ENCODE assay signal across 19 cellular contexts in genomic region chr1:64173300-64173940, GRCh38. TPM values are rescaled to one million over a fixed set of nuclear protein-coding genes. Genes with fewer than 3 reads are reported as not detected.
A peak's percentile ranks its signal among the peaks of the same experiment; 100 is the strongest.
DNase-seq lines count a peak whose midpoint lies in the region; ATAC-seq and TF ChIP-seq lines count a peak whose summit lies in the region.
"Had no signal": no experiment of that assay in that cellular context is flagged by ENCODE, and none has a peak within 500 bp of the region (broad histone marks: within the 10 kb centered on the region; RNA-seq: fewer than 3 reads in every experiment).

No MANE protein-coding gene starts in this region.

- H3K9me3 ChIP-seq in right cardiac atrium (ENCODE audit: control insufficient read depth, low read length) (no peaks in the 10 kb centered on the region), mesenchymal stem cell (ENCODE audit: control insufficient read depth, low read length) (no peaks in the 10 kb centered on the region), aorta (ENCODE audit: control insufficient read depth, low read length) (no peaks in the 10 kb centered on the region)
- H3K9me3 ChIP-seq: gastrocnemius medialis, HAP-1 had no signal

- 57% methylated on average over 6 of the region's 6 CpGs for WGBS in right cardiac atrium
- WGBS in mesenchymal stem cell: 76% methylated on average over 6 of the region's 6 CpGs
- WGBS in aorta, 2 donors: 10 to 16% methylated on average over 6 of the region's 6 CpGs

- no peaks in the 10 kb centered on the region for H3K79me1 ChIP-seq in mesenchymal stem cell (replicated peaks; ENCODE audit: low read length, poor library complexity, severe bottlenecking)

- DNase-seq in left ventricle myocardium superior: no peak
- DNase-seq in right cardiac atrium: no peak
- peak; percentile 20 for DNase-seq in mesenchymal stem cell
- no peak for DNase-seq in aorta
- no peak for DNase-seq in NCI-H2029 treated with DMSO at 0.1 percent for 48 hours (lab: John Stamatoyannopoulos, UW)
- DNase-seq: ACHN; activated CD8-positive, alpha-beta memory T cell treated with anti-CD3 and anti-CD28 coated beads for 24 hours; amniotic stem cell; naive B cell; NCI-H2107; NCI-H774; T-helper 1 cell; WERI-Rb-1 had no signal

- intact Hi-C loops in left ventricle myocardium superior (cut with micrococcal nuclease) (no loop called here), right cardiac atrium (cut with DNase I) (no loop called here), aorta (cut with DNase I) (no loop called here)

- no peak overlapping the region for H3K4me2 ChIP-seq in mesenchymal stem cell (ENCODE audit: low read length, poor library complexity, severe bottlenecking)

- no peak overlapping the region for H3K27ac ChIP-seq in right cardiac atrium (ENCODE audit: low read length)
- no peak overlapping the region for H3K27ac ChIP-seq in mesenchymal stem cell (ENCODE audit: low read length, poor library complexity, severe bottlenecking)
- peak overlapping the region; percentile 86 to 90 for H3K27ac ChIP-seq in aorta (ENCODE audit: low read depth in 1 of 2, low read length in 2 of 2)
- H3K27ac ChIP-seq: gastrocnemius medialis, WERI-Rb-1 had no signal

- no peak overlapping the region for H3K14ac ChIP-seq in mesenchymal stem cell (ENCODE audit: low read length in 2 of 2)

- peak overlapping the region in 1 of 2 experiments; percentile 30 for H3K4ac ChIP-seq in mesenchymal stem cell (ENCODE audit: low read depth in 1 of 2, low read length in 2 of 2)

- H2BK15ac ChIP-seq in mesenchymal stem cell (ENCODE audit: low read depth, poor library complexity, severe bottlenecking): no peak overlapping the region

- H3K4me3 ChIP-seq in right cardiac atrium (ENCODE audit: low read length): no peak overlapping the region
- peak overlapping the region in 1 of 2 experiments; percentile 13 for H3K4me3 ChIP-seq in mesenchymal stem cell (ENCODE audit: insufficient read depth in 1 of 2, low read depth in 1 of 2, low read length in 2 of 2)
- H3K4me3 ChIP-seq in aorta (ENCODE audit: low read length in 2 of 2): no peak overlapping the region
- H3K4me3 ChIP-seq: gastrocnemius medialis, HAP-1 had no signal

- H2BK120ac ChIP-seq in mesenchymal stem cell (ENCODE audit: low read depth, low read length): no peak overlapping the region

- no peak overlapping the region for H2AFZ ChIP-seq in mesenchymal stem cell (ENCODE audit: low read depth, low read length)

- ATAC-seq in left ventricle myocardium superior: peak; percentile 36
- ATAC-seq in right cardiac atrium: no peak
- peak; percentile 19 for ATAC-seq in SK-N-SH treated with all-trans-retinoic acid at 6 μM for 48 hours
- no peak for ATAC-seq in aorta (ENCODE audit: low FRiP score)
- no peak for ATAC-seq in HG02885 (IDR thresholded peaks at IDR 0.05; ENCODE audit: poor library complexity, unreplicated experiment)
- no peak for ATAC-seq in GM18909 (IDR thresholded peaks at IDR 0.05; ENCODE audit: poor library complexity, unreplicated experiment)

- no peak overlapping the region for H2AK5ac ChIP-seq in mesenchymal stem cell (ENCODE audit: low read length, severe bottlenecking)

- H2BK5ac ChIP-seq in mesenchymal stem cell (ENCODE audit: low read depth, low read length, poor library complexity, severe bottlenecking): no peak overlapping the region

- no peak overlapping the region for H4K91ac ChIP-seq in mesenchymal stem cell (ENCODE audit: low read length)

- H3K4me1 ChIP-seq in right cardiac atrium (ENCODE audit: control insufficient read depth, insufficient read depth, low read length) (peaks cover 2% of the 10 kb centered on the region), mesenchymal stem cell (ENCODE audit: control insufficient read depth, insufficient read depth, low read depth, low read length) (peaks cover 2% of the 10 kb centered on the region), aorta (ENCODE audit: control insufficient read depth in 1 of 2, insufficient read depth in 2 of 2, low read length in 2 of 2) (peaks cover 8 to 19% of the 10 kb centered on the region in 2 donors)

- peak overlapping the region in 1 of 2 experiments; percentile 75 for H2BK12ac ChIP-seq in mesenchymal stem cell (ENCODE audit: low read length in 2 of 2)

- peak overlapping the region; percentile 61 for H3K9ac ChIP-seq in mesenchymal stem cell (ENCODE audit: low read length)

- no peak overlapping the region for H4K8ac ChIP-seq in mesenchymal stem cell (ENCODE audit: low read length)

- H3K18ac ChIP-seq in mesenchymal stem cell (ENCODE audit: low read depth in 1 of 2, low read length in 2 of 2): peak overlapping the region in 1 of 2 experiments; percentile 76

- H3K23ac ChIP-seq in mesenchymal stem cell (ENCODE audit: low read length in 2 of 2): no peak overlapping the region

- no peaks in the 10 kb centered on the region for H3K27me3 ChIP-seq in right cardiac atrium (ENCODE audit: control insufficient read depth, insufficient read depth)
- H3K27me3 ChIP-seq in mesenchymal stem cell (ENCODE audit: control insufficient read depth in 1 of 2, insufficient read depth in 1 of 2, low read length in 2 of 2): no peaks in the 10 kb centered on the region
- no peaks in the 10 kb centered on the region for H3K27me3 ChIP-seq in aorta (ENCODE audit: control insufficient read depth in 1 of 2, insufficient read depth in 2 of 2, low read length in 1 of 2)
- H3K27me3 ChIP-seq: gastrocnemius medialis had no signal

- H3K36me3 ChIP-seq in mesenchymal stem cell (ENCODE audit: control insufficient read depth in 1 of 2, insufficient read depth in 2 of 2, low read depth in 1 of 2, low read length in 2 of 2) (peaks cover 8 to 12% of the 10 kb centered on the region in 2 experiments), aorta (ENCODE audit: control insufficient read depth in 1 of 2, insufficient read depth in 2 of 2, low read length in 1 of 2) (peaks cover 3 to 6% of the 10 kb centered on the region in 2 donors)
- H3K36me3 ChIP-seq: gastrocnemius medialis, HAP-1, WERI-Rb-1 had no signal

TF ChIP-seq in SK-N-SH treated with all-trans-retinoic acid at 6 μM for 48 hours, 23 proteins besides CTCF, POLR2A, EP300 and RAD21:
- TF ChIP-seq CSDC2 (CRISPR knock-in tag; IDR thresholded peaks at IDR 0.05): peak; percentile 80; the same call in 1 of the 2 replicates
- TF ChIP-seq SNAI2 (CRISPR knock-in tag; IDR thresholded peaks at IDR 0.05): 0 out of 2 replicates have a peak, but pooled peaks have one; percentile 62
- TF ChIP-seq, protein P1, sequence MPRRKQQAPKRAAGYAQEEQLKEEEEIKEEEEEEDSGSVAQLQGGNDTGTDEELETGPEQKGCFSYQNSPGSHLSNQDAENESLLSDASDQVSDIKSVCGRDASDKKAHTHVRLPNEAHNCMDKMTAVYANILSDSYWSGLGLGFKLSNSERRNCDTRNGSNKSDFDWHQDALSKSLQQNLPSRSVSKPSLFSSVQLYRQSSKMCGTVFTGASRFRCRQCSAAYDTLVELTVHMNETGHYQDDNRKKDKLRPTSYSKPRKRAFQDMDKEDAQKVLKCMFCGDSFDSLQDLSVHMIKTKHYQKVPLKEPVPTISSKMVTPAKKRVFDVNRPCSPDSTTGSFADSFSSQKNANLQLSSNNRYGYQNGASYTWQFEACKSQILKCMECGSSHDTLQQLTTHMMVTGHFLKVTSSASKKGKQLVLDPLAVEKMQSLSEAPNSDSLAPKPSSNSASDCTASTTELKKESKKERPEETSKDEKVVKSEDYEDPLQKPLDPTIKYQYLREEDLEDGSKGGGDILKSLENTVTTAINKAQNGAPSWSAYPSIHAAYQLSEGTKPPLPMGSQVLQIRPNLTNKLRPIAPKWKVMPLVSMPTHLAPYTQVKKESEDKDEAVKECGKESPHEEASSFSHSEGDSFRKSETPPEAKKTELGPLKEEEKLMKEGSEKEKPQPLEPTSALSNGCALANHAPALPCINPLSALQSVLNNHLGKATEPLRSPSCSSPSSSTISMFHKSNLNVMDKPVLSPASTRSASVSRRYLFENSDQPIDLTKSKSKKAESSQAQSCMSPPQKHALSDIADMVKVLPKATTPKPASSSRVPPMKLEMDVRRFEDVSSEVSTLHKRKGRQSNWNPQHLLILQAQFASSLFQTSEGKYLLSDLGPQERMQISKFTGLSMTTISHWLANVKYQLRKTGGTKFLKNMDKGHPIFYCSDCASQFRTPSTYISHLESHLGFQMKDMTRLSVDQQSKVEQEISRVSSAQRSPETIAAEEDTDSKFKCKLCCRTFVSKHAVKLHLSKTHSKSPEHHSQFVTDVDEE (CRISPR knock-in tag; IDR thresholded peaks at IDR 0.05): no peak

RNA-seq across cellular contexts. Expression of gene UBE2U, which starts 30.0 kb away (rescaled TPM):
- total RNA-seq in left ventricle myocardium superior (1.2 TPM), right cardiac atrium (not detected), aorta (not detected)
- polyA plus RNA-seq in right cardiac atrium (not detected), aorta (not detected)
- not detected for polyA plus RNA-seq in mesenchymal stem cell (2013, experiment 1 of 2)
- polyA plus RNA-seq in mesenchymal stem cell (2013, experiment 2 of 2): not detected
- total RNA-seq: gastrocnemius medialis, lower leg skin had no signal

Comparison
In these comparisons a context has a peak if more than half of its experiments do, and no peak if none do; other contexts are left out.
1. ATAC-seq: peak in left ventricle myocardium superior (single experiment) and SK-N-SH treated with all-trans-retinoic acid at 6 μM for 48 hours (single experiment); none in right cardiac atrium (0 of 2), aorta (single experiment), HG02885 (single experiment) and GM18909 (single experiment).
2. H3K27ac ChIP-seq: peak in aorta (2 of 2); none in right cardiac atrium (single experiment) and mesenchymal stem cell (single experiment).